ENCODE assay signal across 1 cellular context in the genomic region with DNA sequence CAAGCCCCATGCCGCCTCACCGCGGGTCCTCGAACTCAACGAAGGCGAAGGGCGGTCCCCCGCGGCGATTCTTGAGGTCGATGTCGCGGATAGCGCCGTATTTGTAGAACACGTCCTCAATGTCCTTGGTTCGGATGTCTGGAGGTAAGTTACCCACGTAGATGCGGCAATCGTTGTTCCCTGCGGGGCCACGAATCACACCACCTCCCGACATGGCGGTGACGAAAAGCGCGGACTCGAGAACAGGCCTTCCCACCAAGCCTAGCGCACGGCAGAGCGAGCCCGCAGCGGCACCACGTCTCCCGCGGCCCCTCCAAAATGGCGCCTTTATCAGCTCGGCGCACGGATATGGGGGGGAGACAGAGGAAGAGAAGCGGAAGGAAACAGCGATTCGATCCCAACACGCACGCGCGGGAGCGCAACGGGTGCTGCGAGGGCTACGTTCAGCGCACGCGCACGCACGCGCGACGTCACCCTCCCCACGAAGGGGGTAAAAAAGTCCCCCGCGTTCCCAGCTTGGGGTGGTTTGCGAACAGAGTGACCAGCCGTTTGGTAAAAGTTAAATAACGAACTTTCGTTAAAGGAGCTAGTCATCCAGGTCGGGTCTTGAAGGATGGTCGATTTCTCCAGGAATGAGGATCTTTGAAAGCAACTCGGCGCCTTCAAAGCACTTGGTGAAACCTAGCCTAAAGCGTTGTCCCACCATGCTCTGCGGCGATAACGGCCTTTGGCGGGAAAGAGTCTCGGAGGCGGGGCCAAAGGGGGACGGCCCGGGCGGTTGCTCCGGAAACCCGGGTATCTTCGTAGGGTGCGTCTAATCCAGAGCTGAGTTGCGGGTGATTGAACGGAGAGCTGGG.
TF ChIP-seq lines count a peak whose summit lies in the region.

A gene with protein sequence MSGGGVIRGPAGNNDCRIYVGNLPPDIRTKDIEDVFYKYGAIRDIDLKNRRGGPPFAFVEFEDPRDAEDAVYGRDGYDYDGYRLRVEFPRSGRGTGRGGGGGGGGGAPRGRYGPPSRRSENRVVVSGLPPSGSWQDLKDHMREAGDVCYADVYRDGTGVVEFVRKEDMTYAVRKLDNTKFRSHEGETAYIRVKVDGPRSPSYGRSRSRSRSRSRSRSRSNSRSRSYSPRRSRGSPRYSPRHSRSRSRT (minus strand): TSS at position 323 of the 857 bp plus-strand sequence. CDS start 109 bp downstream, at position 214.

TF ChIP-seq in H1, 55 proteins besides CTCF, POLR2A, EP300 and RAD21 (continued from another document):
- TF ChIP-seq ZNF274 (IDR thresholded peaks at IDR 0.05; ENCODE audit: borderline replicate concordance, extremely low read depth, low read length): no peak
- no peak for TF ChIP-seq RNF2 (IDR thresholded peaks at IDR 0.05; ENCODE audit: borderline replicate concordance, low read depth, low read length, missing control alignments, poor library complexity, severe bottlenecking)
- no peak for TF ChIP-seq CBX8 (IDR thresholded peaks at IDR 0.05; ENCODE audit: borderline replicate concordance, low read depth, low read length)
- no peak for TF ChIP-seq SP2 (IDR thresholded peaks at IDR 0.05; ENCODE audit: low read length)
- TF ChIP-seq KDM4A (IDR thresholded peaks at IDR 0.05; ENCODE audit: low read depth, low read length, severe bottlenecking): peak; percentile 40
